In genomic region chr4:129672941-129673340, GRCh38 we compare ENCODE assay signal across 21 cellular contexts.
DNase-seq lines count a peak whose midpoint lies in the region; ATAC-seq and TF ChIP-seq lines count a peak whose summit lies in the region.
"Had no signal": no experiment of that assay in that cellular context is flagged by ENCODE, and none has a peak within 500 bp of the region (broad histone marks: within the 10 kb centered on the region; RNA-seq: fewer than 3 reads in every experiment).

No MANE protein-coding gene starts in this region.

- peaks cover 18% of the 10 kb centered on the region for H3K9me3 Mint-ChIP-seq in neural progenitor cell
- H3K9me3 Mint-ChIP-seq in activated CD8-positive, alpha-beta T cell treated with anti-CD3 and anti-CD28 coated beads for 36 hours, result peaks cover 6% of the 10 kb centered on the region
- no peaks in the 10 kb centered on the region for H3K9me3 Mint-ChIP-seq in endothelial cell (ENCODE audit: unreplicated experiment)

- H3K36me3 ChIP-seq in DND-41 (ENCODE audit: insufficient read depth, low read length) (peaks cover 6% of the 10 kb centered on the region; the same call in 1 of the 2 replicates), neural progenitor cell (no peaks in the 10 kb centered on the region)
- H3K36me3 ChIP-seq: BLaER1 treated with 17β-estradiol and CSF1 and Interleukin-3, amounts not matched to agents 10 nM and 100 nM had no signal

- H3K9ac ChIP-seq in DND-41 (ENCODE audit: low read depth, low read length) (peak overlapping the region; percentile 31; the same call in 1 of the 2 replicates), neural progenitor cell (no peak overlapping the region)
- H3K9ac ChIP-seq: BLaER1 treated with 17β-estradiol and CSF1 and Interleukin-3, amounts not matched to agents 10 nM and 100 nM; KMS-11; SK-N-SH had no signal

- no peaks in the 10 kb centered on the region for H3F3A ChIP-seq in neural progenitor cell (ENCODE audit: low read depth)

- CTCF ChIA-PET in activated CD8-positive, alpha-beta T cell treated with anti-CD3 and anti-CD28 coated beads for 36 hours (lab: Charles Lee), result no interaction called here

- peak overlapping the region; percentile 66 for H3K27ac ChIP-seq in DND-41 (ENCODE audit: low read length)
- no peak overlapping the region for H3K27ac ChIP-seq in neural progenitor cell
- H3K27ac ChIP-seq: BLaER1 treated with 17β-estradiol and CSF1 and Interleukin-3, amounts not matched to agents 10 nM and 100 nM; HL-60; KMS-11 had no signal

- H3K4me3 Mint-ChIP-seq in neural progenitor cell (no peak overlapping the region), endothelial cell (ENCODE audit: unreplicated experiment) (no peak overlapping the region)
- no peak overlapping the region for H3K4me3 Mint-ChIP-seq in activated CD8-positive, alpha-beta T cell treated with anti-CD3 and anti-CD28 coated beads for 36 hours
- H3K4me3 Mint-ChIP-seq: CD4-positive, alpha-beta memory T cell had no signal

- H3K4me3 ChIP-seq in DND-41 (ENCODE audit: low read depth in 1 of 2, low read length in 2 of 2), result no peak overlapping the region
- no peak overlapping the region for H3K4me3 ChIP-seq in Jurkat, Clone E6-1 (ENCODE audit: low read length)
- no peak overlapping the region for H3K4me3 ChIP-seq in neural progenitor cell
- H3K4me3 ChIP-seq: BLaER1 treated with 17β-estradiol and CSF1 and Interleukin-3, amounts not matched to agents 10 nM and 100 nM; GM12878 had no signal

- peaks cover 13% of the 10 kb centered on the region for H3K9me3 ChIP-seq in DND-41 (ENCODE audit: insufficient read depth, low read length, severe bottlenecking)
- no peaks in the 10 kb centered on the region for H3K9me3 ChIP-seq in neural progenitor cell (ENCODE audit: low read depth)
- H3K9me3 ChIP-seq: Caco-2, SK-N-SH had no signal

- H3K4me1 ChIP-seq in DND-41 (ENCODE audit: insufficient read depth, low read length) (peaks cover 27% of the 10 kb centered on the region), neural progenitor cell (no peaks in the 10 kb centered on the region)
- H3K4me1 ChIP-seq: BLaER1 treated with 17β-estradiol and CSF1 and Interleukin-3, amounts not matched to agents 10 nM and 100 nM; Caco-2 had no signal

- no peaks in the 10 kb centered on the region for H4K20me1 ChIP-seq in DND-41 (ENCODE audit: insufficient read depth, low read length)
- H4K20me1 ChIP-seq in neural progenitor cell (ENCODE audit: low read depth), result no peaks in the 10 kb centered on the region
- H4K20me1 ChIP-seq: BLaER1 treated with 17β-estradiol and CSF1 and Interleukin-3, amounts not matched to agents 10 nM and 100 nM had no signal

- H3K4me1 Mint-ChIP-seq in neural progenitor cell (no peaks in the 10 kb centered on the region), endothelial cell (ENCODE audit: unreplicated experiment) (no peaks in the 10 kb centered on the region)
- H3K4me1 Mint-ChIP-seq in activated CD8-positive, alpha-beta T cell treated with anti-CD3 and anti-CD28 coated beads for 36 hours (ENCODE audit: low read depth), result no peaks in the 10 kb centered on the region
- H3K4me1 Mint-ChIP-seq: CD4-positive, alpha-beta memory T cell had no signal

- 0 out of 2 replicates have a peak overlapping the region, but pooled peaks have one; percentile 25 for H2AFZ ChIP-seq in DND-41 (ENCODE audit: low read depth, low read length)
- no peak overlapping the region for H2AFZ ChIP-seq in neural progenitor cell (replicated peaks)

- intact Hi-C loops in activated CD8-positive, alpha-beta T cell treated with anti-CD3 and anti-CD28 coated beads for 36 hours (cut with micrococcal nuclease), result no loop called here

- TF ChIP-seq CTCF in DND-41 (IDR thresholded peaks at IDR 0.05; ENCODE audit: borderline replicate concordance, extremely low read depth, low read length, poor library complexity, severe bottlenecking) (peak; percentile 63), neural progenitor cell (IDR thresholded peaks at IDR 0.05) (peak; percentile 9), endothelial cell (IDR thresholded peaks at IDR 0.05; ENCODE audit: unreplicated experiment) (no peak)
- TF ChIP-seq CTCF in activated CD8-positive, alpha-beta T cell treated with anti-CD3 and anti-CD28 coated beads for 36 hours (IDR thresholded peaks at IDR 0.05), result no peak

- H3K4me2 ChIP-seq in DND-41 (ENCODE audit: insufficient read depth, low read length) (peak overlapping the region; percentile 25; the same call in 1 of the 2 replicates), neural progenitor cell (no peak overlapping the region)
- H3K4me2 ChIP-seq: BLaER1 treated with 17β-estradiol and CSF1 and Interleukin-3, amounts not matched to agents 10 nM and 100 nM; KMS-11; SK-N-SH had no signal

- H3K27ac Mint-ChIP-seq in neural progenitor cell (no peak overlapping the region), endothelial cell (ENCODE audit: unreplicated experiment) (no peak overlapping the region)
- no peak overlapping the region for H3K27ac Mint-ChIP-seq in activated CD8-positive, alpha-beta T cell treated with anti-CD3 and anti-CD28 coated beads for 36 hours
- H3K27ac Mint-ChIP-seq: CD4-positive, alpha-beta memory T cell had no signal

- H3K36me3 Mint-ChIP-seq in neural progenitor cell (no peaks in the 10 kb centered on the region), endothelial cell (ENCODE audit: low read depth, unreplicated experiment) (peaks cover 19% of the 10 kb centered on the region)
- no peaks in the 10 kb centered on the region for H3K36me3 Mint-ChIP-seq in activated CD8-positive, alpha-beta T cell treated with anti-CD3 and anti-CD28 coated beads for 36 hours (ENCODE audit: low read depth)
- H3K36me3 Mint-ChIP-seq: CD4-positive, alpha-beta memory T cell had no signal

- ATAC-seq in DND-41 (ENCODE audit: insufficient read depth, low read depth), result peak; percentile 91
- ATAC-seq in activated CD8-positive, alpha-beta T cell treated with anti-CD3 and anti-CD28 coated beads for 36 hours, result no peak
- ATAC-seq: GM12878 had no signal

- H3K27me3 ChIP-seq in DND-41 (ENCODE audit: insufficient read depth, low read length, poor library complexity) (no peaks in the 10 kb centered on the region), neural progenitor cell (no peaks in the 10 kb centered on the region)
- H3K27me3 ChIP-seq: BLaER1 treated with 17β-estradiol and CSF1 and Interleukin-3, amounts not matched to agents 10 nM and 100 nM had no signal

- DNase-seq in DND-41, result peak; percentile 32
- DNase-seq in Jurkat, Clone E6-1 (ENCODE audit: low read depth, low spot score), result peak; percentile 20
- peak; percentile 5 for DNase-seq in RKO (ENCODE audit: low spot score)
- no peak for DNase-seq in neural progenitor cell (ENCODE audit: low spot score)
- DNase-seq in activated CD8-positive, alpha-beta T cell treated with anti-CD3 and anti-CD28 coated beads for 36 hours, result no peak
- DNase-seq in effector CD8-positive, alpha-beta T cell (lab: John Stamatoyannopoulos, UW), result no peak
- DNase-seq in endothelial cell (ENCODE audit: low spot score), result no peak
- DNase-seq: Caco-2; CD4-positive, alpha-beta memory T cell; NCI-H1694; NCI-H2081; NCI-H2171; NCI-H345; NCI-H524; OCI-M1; Right ventricle myocardium superior; SK-N-SH had no signal

- no peaks in the 10 kb centered on the region for H3K79me2 ChIP-seq in DND-41 (ENCODE audit: insufficient read depth, low read length)
- H3K79me2 ChIP-seq in neural progenitor cell (ENCODE audit: low read depth), result no peaks in the 10 kb centered on the region

- H3K27me3 Mint-ChIP-seq in neural progenitor cell (ENCODE audit: insufficient read depth, low read depth) (no peaks in the 10 kb centered on the region), endothelial cell (ENCODE audit: unreplicated experiment) (no peaks in the 10 kb centered on the region)
- H3K27me3 Mint-ChIP-seq in activated CD8-positive, alpha-beta T cell treated with anti-CD3 and anti-CD28 coated beads for 36 hours, result no peaks in the 10 kb centered on the region
- H3K27me3 Mint-ChIP-seq: CD4-positive, alpha-beta memory T cell had no signal

- POLR2A ChIA-PET in activated CD8-positive, alpha-beta T cell treated with anti-CD3 and anti-CD28 coated beads for 36 hours (lab: Charles Lee), result no interaction called here

Comparison
In these comparisons a context has a peak if more than half of its experiments do, and no peak if none do; other contexts are left out.
1. DNase-seq: peak in DND-41 (single experiment), Jurkat, Clone E6-1 (single experiment) and RKO (single experiment); none in neural progenitor cell (single experiment), activated CD8-positive, alpha-beta T cell treated with anti-CD3 and anti-CD28 coated beads for 36 hours (single experiment), effector CD8-positive, alpha-beta T cell (single experiment) and endothelial cell (single experiment).
2. CTCF ChIP-seq: peak in DND-41 (single experiment) and neural progenitor cell (single experiment); none in activated CD8-positive, alpha-beta T cell treated with anti-CD3 and anti-CD28 coated beads for 36 hours (single experiment) and endothelial cell (single experiment).